1 cellular context compared by ENCODE assay signal in the genomic region with DNA sequence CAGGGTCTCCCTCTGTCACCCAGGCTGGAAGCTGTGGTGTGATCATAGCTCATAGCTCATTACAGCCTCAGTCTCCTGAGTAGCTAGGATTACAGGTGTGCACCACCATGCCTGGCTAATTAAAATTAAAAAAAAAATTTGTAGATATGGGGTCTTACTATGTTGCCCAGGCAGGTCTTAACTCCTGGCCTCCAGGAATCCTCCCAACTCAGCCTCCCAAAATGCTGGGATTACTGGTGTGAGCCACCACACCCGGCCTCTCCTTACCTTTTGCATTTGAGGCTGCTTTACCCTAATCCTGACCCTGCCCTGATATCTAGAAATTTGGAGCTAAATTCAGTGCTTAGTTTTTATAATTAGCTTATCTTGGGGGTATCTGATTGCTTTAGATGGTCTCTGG.
TF ChIP-seq lines count a peak whose summit lies in the region.

No MANE protein-coding gene starts in this region.

TF ChIP-seq in HCT116, 20 proteins besides CTCF, POLR2A, EP300 and RAD21 (continued from another document):
- TF ChIP-seq, protein P1, sequence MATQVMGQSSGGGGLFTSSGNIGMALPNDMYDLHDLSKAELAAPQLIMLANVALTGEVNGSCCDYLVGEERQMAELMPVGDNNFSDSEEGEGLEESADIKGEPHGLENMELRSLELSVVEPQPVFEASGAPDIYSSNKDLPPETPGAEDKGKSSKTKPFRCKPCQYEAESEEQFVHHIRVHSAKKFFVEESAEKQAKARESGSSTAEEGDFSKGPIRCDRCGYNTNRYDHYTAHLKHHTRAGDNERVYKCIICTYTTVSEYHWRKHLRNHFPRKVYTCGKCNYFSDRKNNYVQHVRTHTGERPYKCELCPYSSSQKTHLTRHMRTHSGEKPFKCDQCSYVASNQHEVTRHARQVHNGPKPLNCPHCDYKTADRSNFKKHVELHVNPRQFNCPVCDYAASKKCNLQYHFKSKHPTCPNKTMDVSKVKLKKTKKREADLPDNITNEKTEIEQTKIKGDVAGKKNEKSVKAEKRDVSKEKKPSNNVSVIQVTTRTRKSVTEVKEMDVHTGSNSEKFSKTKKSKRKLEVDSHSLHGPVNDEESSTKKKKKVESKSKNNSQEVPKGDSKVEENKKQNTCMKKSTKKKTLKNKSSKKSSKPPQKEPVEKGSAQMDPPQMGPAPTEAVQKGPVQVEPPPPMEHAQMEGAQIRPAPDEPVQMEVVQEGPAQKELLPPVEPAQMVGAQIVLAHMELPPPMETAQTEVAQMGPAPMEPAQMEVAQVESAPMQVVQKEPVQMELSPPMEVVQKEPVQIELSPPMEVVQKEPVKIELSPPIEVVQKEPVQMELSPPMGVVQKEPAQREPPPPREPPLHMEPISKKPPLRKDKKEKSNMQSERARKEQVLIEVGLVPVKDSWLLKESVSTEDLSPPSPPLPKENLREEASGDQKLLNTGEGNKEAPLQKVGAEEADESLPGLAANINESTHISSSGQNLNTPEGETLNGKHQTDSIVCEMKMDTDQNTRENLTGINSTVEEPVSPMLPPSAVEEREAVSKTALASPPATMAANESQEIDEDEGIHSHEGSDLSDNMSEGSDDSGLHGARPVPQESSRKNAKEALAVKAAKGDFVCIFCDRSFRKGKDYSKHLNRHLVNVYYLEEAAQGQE (IDR thresholded peaks at IDR 0.05; ENCODE audit: low read depth), result no peak
- no peak for TF ChIP-seq ELF1 (IDR thresholded peaks at IDR 0.05; ENCODE audit: borderline replicate concordance, low read depth)
- TF ChIP-seq TCF7L2 (IDR thresholded peaks at IDR 0.05; ENCODE audit: borderline replicate concordance, extremely low read depth, insufficient read depth, insufficient read length), result no peak
- TF ChIP-seq JUND (IDR thresholded peaks at IDR 0.05), result no peak
TF ChIP-seq in HCT116: peak in this region for 0.
